ENCODE assay signal across 8 cellular contexts in genomic region chr5:784428-785177, GRCh38. TPM values are rescaled to one million over a fixed set of nuclear protein-coding genes. Genes with fewer than 3 reads are reported as not detected.
DNase-seq lines count a peak whose midpoint lies in the region; ATAC-seq, FAIRE-seq and TF ChIP-seq lines count a peak whose summit lies in the region.
"Not testable (repeated sequence)": the region's sequence is repeated elsewhere in the genome, so short reads cannot be mapped to it uniquely, and the experiment has no call there.

ZDHHC11B (minus strand) TSS chr5:784729; CDS start chr5:766919, 17,810 bp downstream.

- H3K9me3 Mint-ChIP-seq in chondrocyte (ENCODE audit: low read depth): not testable (repeated sequence)

- not testable (repeated sequence) for FAIRE-seq in keratinocyte (lab: Jason Lieb, UNC)

- POLR2A ChIA-PET in A673 (lab: Charles Lee; ENCODE audit: low non-redundant PET): not testable (repeated sequence)

- H3K27me3 ChIP-seq in A673 (replicated peaks; ENCODE audit: insufficient read depth, low read depth, low read length, poor library complexity); keratinocyte (ENCODE audit: control insufficient read depth, extremely low read depth, insufficient read depth, low read length): not testable (repeated sequence)

- H3K36me3 ChIP-seq in A673 (ENCODE audit: insufficient read depth, low read length, poor library complexity, severe bottlenecking); keratinocyte (ENCODE audit: control insufficient read depth in 2 of 2, extremely low read depth in 1 of 2, insufficient read depth in 2 of 2, low read length in 2 of 2): not testable (repeated sequence)

- not testable (repeated sequence) for H3K9me3 ChIP-seq in A673 (ENCODE audit: low read depth, low read length, poor library complexity, severe bottlenecking); keratinocyte (ENCODE audit: control insufficient read depth, low read depth, low read length)

- in situ Hi-C loops in GM18951 (cut with MboI; ENCODE audit: low sequenced_read_pairs, unreplicated experiment): not testable (repeated sequence)

- H3K4me1 Mint-ChIP-seq in chondrocyte (ENCODE audit: low read depth): not testable (repeated sequence)

- TF ChIP-seq POLR2A in GM18951 (IDR thresholded peaks at IDR 0.05; ENCODE audit: extremely low read depth, insufficient read depth, insufficient read length): peak; percentile 20

- H3K79me2 ChIP-seq in keratinocyte (ENCODE audit: control insufficient read depth, insufficient read depth, low read length): not testable (repeated sequence)

- TF ChIP-seq CTCF in A673 (conservative IDR thresholded peaks at IDR 0.05; ENCODE audit: low read depth, low read length); chondrocyte (IDR thresholded peaks at IDR 0.05); keratinocyte (optimal IDR thresholded peaks at IDR 0.05 in 1 of 3, IDR thresholded peaks at IDR 0.05 in 1 of 3, conservative IDR thresholded peaks at IDR 0.05 in 1 of 3; ENCODE audit: extremely low read depth in 1 of 3, insufficient read depth in 2 of 3, low read length in 3 of 3): not testable (repeated sequence)

- not testable (repeated sequence) for H3K27me3 Mint-ChIP-seq in chondrocyte (ENCODE audit: low read depth)

- H3K36me3 Mint-ChIP-seq in chondrocyte (ENCODE audit: low read depth): not testable (repeated sequence)

- H3K4me3 Mint-ChIP-seq in chondrocyte (ENCODE audit: unreplicated experiment): peak within 1 kb of the TSS; percentile 67

- DNase-seq in A673 (ENCODE audit: low spot score): peak; percentile 90
- peak; percentile 68 to 84 for DNase-seq in NCI-H524 (lab: John Stamatoyannopoulos, UW)
- DNase-seq in activated CD4-positive, alpha-beta T cell treated with anti-CD3 and anti-CD28 coated beads, Interleukin-2, amount 50 U/mL, for 4 hours: peak; percentile 94
- DNase-seq in chondrocyte (ENCODE audit: low spot score): peak; percentile 92
- peak; percentile 9 for DNase-seq in keratinocyte (ENCODE audit: low read depth, low spot score)
- DNase-seq in smooth muscle cell of the brain vasculature (ENCODE audit: low read depth, low spot score): peak; percentile 2

- peak within 1 kb of the TSS; percentile 49 for H2AFZ ChIP-seq in keratinocyte (ENCODE audit: control insufficient read depth, low read length)

- not testable (repeated sequence) for H3K9me1 ChIP-seq in keratinocyte (ENCODE audit: control insufficient read depth, extremely low read depth, insufficient read depth, low read length)

- H3K27ac Mint-ChIP-seq in chondrocyte (ENCODE audit: unreplicated experiment): not testable (repeated sequence)

- not testable (repeated sequence) for H3K27ac ChIP-seq in A673 (ENCODE audit: low read depth, low read length, poor library complexity, severe bottlenecking); keratinocyte (ENCODE audit: control insufficient read depth, insufficient read depth, low read length)

- not testable (repeated sequence) for H3K4me1 ChIP-seq in A673 (ENCODE audit: insufficient read depth, low read length, poor library complexity, severe bottlenecking); keratinocyte (ENCODE audit: control insufficient read depth, extremely low read depth, insufficient read depth, low read length)

- BruUV-seq in A673 (replicated peaks; lab: Mats Ljungman, UMichigan): not testable (repeated sequence)

- not testable (repeated sequence) for H4K20me1 ChIP-seq in keratinocyte (ENCODE audit: control insufficient read depth, extremely low read depth, insufficient read depth, low read length)

- CTCF ChIA-PET in A673 (lab: Charles Lee): not testable (repeated sequence)

- intact Hi-C loops in A673 (cut with micrococcal nuclease; ENCODE audit: unreplicated experiment): not testable (repeated sequence)

- dilution Hi-C loops in keratinocyte (cut with MboI; ENCODE audit: extremely low pct_ligation_motif_present, low sequenced_read_pairs): not testable (repeated sequence)

- H3K4me2 ChIP-seq in keratinocyte (ENCODE audit: control insufficient read depth, extremely low read depth, insufficient read depth, low read depth, low read length): peak within 1 kb of the TSS; percentile 82

- peak within 1 kb of the TSS; percentile 52 for H3K9ac ChIP-seq in keratinocyte (ENCODE audit: control insufficient read depth, extremely low read depth, insufficient read depth, low read length)

- peak within 1 kb of the TSS; percentile 64 for H3K4me3 ChIP-seq in A673 (ENCODE audit: low read depth, low read length, poor library complexity, severe bottlenecking)
- peak within 1 kb of the TSS; percentile 49 to 61 (median 51) for H3K4me3 ChIP-seq in keratinocyte (ENCODE audit: control insufficient read depth in 2 of 3, extremely low read depth in 1 of 3, insufficient read depth in 2 of 3, low read depth in 1 of 3, low read length in 3 of 3)

- peak; percentile 40 for ATAC-seq in HG03460 (IDR thresholded peaks at IDR 0.05; ENCODE audit: unreplicated experiment)

RNA-seq across cellular contexts. Expression of gene ZDHHC11B, which starts in this region (rescaled TPM):
- total RNA-seq in A673 (2021): 1.3 and 1.6 TPM in 2 replicates
- 0.17 TPM in 1 of 3 replicates, not detected in the others for total RNA-seq in chondrocyte
- 0.14 to 0.18 TPM in 2 of 3 replicates, not detected in the other for polyA plus RNA-seq in keratinocyte
- 0.16 TPM for polyA plus RNA-seq in keratinocyte (2011; ENCODE audit: low read depth)
- polyA plus RNA-seq in keratinocyte (2011; cell fraction: cytosol; rRNA removed): 0.12 and 0.16 TPM in 2 replicates
- 2.4 and 3.1 TPM in 2 replicates for polyA plus RNA-seq in keratinocyte (2011; cell fraction: nucleus; rRNA removed)
- polyA plus RNA-seq in keratinocyte (2012; ENCODE audit: low replicate concordance): 0.38 and 1.1 TPM in 2 replicates
- polyA minus RNA-seq in keratinocyte: 0.40 to 1.3 TPM in 2 of 3 replicates, not detected in the other
- not detected for polyA minus RNA-seq in keratinocyte (2011; cell fraction: cytosol; rRNA and poly(A)+ RNA removed)
- polyA minus RNA-seq in keratinocyte (2011; cell fraction: nucleus; rRNA and poly(A)+ RNA removed): 0.63 and 1.9 TPM in 2 replicates

Comparison
In these comparisons a context has a peak if more than half of its experiments do, and no peak if none do; other contexts are left out.
1. Peak in DNase-seq in chondrocyte; RNA of the gene not detected or under 1 TPM.
2. DNase-seq: peak in every context shown above with its lines; median percentile 94 in activated CD4-positive, alpha-beta T cell treated with anti-CD3 and anti-CD28 coated beads, Interleukin-2, amount 50 U/mL, for 4 hours; 92 in chondrocyte; 90 in A673; 76 in NCI-H524; 9 in keratinocyte; 2 in smooth muscle cell of the brain vasculature.